In genomic region chr2:129735576-129735975, GRCh38 we compare ENCODE assay signal across 18 cellular contexts.
DNase-seq lines count a peak whose midpoint lies in the region; ATAC-seq, FAIRE-seq and TF ChIP-seq lines count a peak whose summit lies in the region.
"Had no signal": no experiment of that assay in that cellular context is flagged by ENCODE, and none has a peak within 500 bp of the region (broad histone marks: within the 10 kb centered on the region; RNA-seq: fewer than 3 reads in every experiment).

No MANE protein-coding gene starts in this region.

- TF ChIP-seq RAD21 in IMR-90 (IDR thresholded peaks at IDR 0.05; ENCODE audit: low read length): no peak

- no peak overlapping the region for H3K56ac ChIP-seq in IMR-90 (ENCODE audit: extremely low read depth, insufficient read depth, low read length)

- peak; percentile 7 for DNase-seq in activated CD8-positive, alpha-beta memory T cell treated with anti-CD3 and anti-CD28 coated beads, Interleukin-2, amount 10 ng/mL, durations not matched to agents 7 days and 5 days
- DNase-seq in activated CD8-positive, alpha-beta memory T cell treated with anti-CD3 and anti-CD28 coated beads, Interleukin-2, amount 50 U/mL, for 4 hours: no peak
- DNase-seq in IMR-90 (no peak), neuronal stem cell (ENCODE audit: low spot score) (no peak), brain microvascular endothelial cell (no peak), frontal cortex (ENCODE audit: low spot score in 2 of 2) (no peak), foreskin melanocyte (no peak)
- DNase-seq: AML-193; CD4-positive, alpha-beta memory T cell; DMS153; DMS79; GDM1; GOT3 had no signal

- H3K27me3 Mint-ChIP-seq in activated CD8-positive, alpha-beta memory T cell treated with anti-CD3 and anti-CD28 coated beads, Interleukin-2, amount 10 ng/mL, durations not matched to agents 7 days and 5 days: no peaks in the 10 kb centered on the region

- CTCF ChIA-PET in activated CD8-positive, alpha-beta memory T cell treated with anti-CD3 and anti-CD28 coated beads, Interleukin-2, amount 10 ng/mL, durations not matched to agents 7 days and 5 days (lab: Charles Lee): no interaction called here
- CTCF ChIA-PET in IMR-90 (lab: Yijun Ruan, JAX): no interaction called here

- H3K4me1 ChIP-seq in IMR-90 (ENCODE audit: control insufficient read depth, insufficient read depth, low read length): no peaks in the 10 kb centered on the region
- peaks cover 0 to 3% of the 10 kb centered on the region in 2 donors for H3K4me1 ChIP-seq in neuronal stem cell (ENCODE audit: control insufficient read depth in 2 of 2, insufficient read depth in 1 of 2, low read depth in 1 of 2, low read length in 2 of 2)
- H3K4me1 ChIP-seq: A549, HAP-1 had no signal

- H4K8ac ChIP-seq in IMR-90 (ENCODE audit: low read depth in 2 of 2, low read length in 2 of 2) (no peak overlapping the region), neuronal stem cell (ENCODE audit: low read depth, low read length) (peak overlapping the region; percentile 73)

- H4K91ac ChIP-seq in IMR-90 (ENCODE audit: insufficient read depth, low read depth, low read length) (no peak overlapping the region), neuronal stem cell (ENCODE audit: low read depth, low read length, poor library complexity) (no peak overlapping the region)

- H3K4me2 ChIP-seq in IMR-90 (ENCODE audit: low read depth, low read length) (no peak overlapping the region), neuronal stem cell (ENCODE audit: insufficient read depth, low read length, poor library complexity, severe bottlenecking) (no peak overlapping the region)
- H3K4me2 ChIP-seq: A549 had no signal

- H2AK5ac ChIP-seq in IMR-90 (ENCODE audit: low read depth, low read length) (no peak overlapping the region), neuronal stem cell (ENCODE audit: low read depth, low read length) (no peak overlapping the region)

- no peaks in the 10 kb centered on the region for H3K27me3 ChIP-seq in IMR-90 (ENCODE audit: control insufficient read depth, insufficient read depth, low read length)
- H3K27me3 ChIP-seq in neuronal stem cell (ENCODE audit: control insufficient read depth in 3 of 3, insufficient read depth in 3 of 3, low read depth in 1 of 3, low read length in 3 of 3): no peaks in the 10 kb centered on the region
- no peaks in the 10 kb centered on the region for H3K27me3 ChIP-seq in brain microvascular endothelial cell (replicated peaks)

- no TSS peak for BruUV-seq in IMR-90 (replicated peaks; lab: Mats Ljungman, UMichigan)

- no peaks in the 10 kb centered on the region for H3K9me1 ChIP-seq in IMR-90 (ENCODE audit: insufficient read depth, low read length)

- WGBS in IMR-90 (ENCODE audit: extremely low coverage in 2 of 2, insufficient read length in 1 of 2), 2 experiments: 75% methylated on average over 5 of the region's 6 CpGs; no CpG with 5 or more reads in 1 of the 2 experiments
- WGBS in neuronal stem cell (ENCODE audit: extremely low coverage in 2 of 2, insufficient read length in 2 of 2, insufficient replicate concordance in 1 of 2), 2 donors: no CpG with 5 or more reads among the region's 6 CpGs

- in situ Hi-C loops in IMR-90 (cut with MboI; ENCODE audit: low sequenced_read_pairs) (no loop called here), brain microvascular endothelial cell (cut with HindIII; ENCODE audit: low pct_ligation_motif_present, low sequenced_read_pairs) (no loop called here)

- H3K4ac ChIP-seq in IMR-90 (ENCODE audit: low read depth, low read length): no peak overlapping the region
- no peak overlapping the region for H3K4ac ChIP-seq in neuronal stem cell (ENCODE audit: low read length)

- H3K9me3 Mint-ChIP-seq in activated CD8-positive, alpha-beta memory T cell treated with anti-CD3 and anti-CD28 coated beads, Interleukin-2, amount 10 ng/mL, durations not matched to agents 7 days and 5 days (ENCODE audit: low read depth): no peaks in the 10 kb centered on the region

- H2AFZ ChIP-seq in IMR-90 (replicated peaks; ENCODE audit: low read length, poor library complexity) (peak overlapping the region; percentile 14), neuronal stem cell (ENCODE audit: low read length) (no peak overlapping the region)

- H2AK9ac ChIP-seq in IMR-90 (replicated peaks; ENCODE audit: low read depth, low read length, poor library complexity): no peak overlapping the region

- H3K79me1 ChIP-seq in IMR-90 (ENCODE audit: low read depth in 1 of 2, low read length in 2 of 2) (no peaks in the 10 kb centered on the region), neuronal stem cell (ENCODE audit: low read depth, low read length) (no peaks in the 10 kb centered on the region)

- FAIRE-seq in frontal cortex (lab: Jason Lieb, UNC): no peak
- FAIRE-seq: A549, K562 had no signal

- POLR2A ChIA-PET in IMR-90 (lab: Charles Lee; ENCODE audit: unreplicated experiment): no interaction called here

- no peaks in the 10 kb centered on the region for H3K4me1 Mint-ChIP-seq in activated CD8-positive, alpha-beta memory T cell treated with anti-CD3 and anti-CD28 coated beads, Interleukin-2, amount 10 ng/mL, durations not matched to agents 7 days and 5 days
- H3K4me1 Mint-ChIP-seq: CD14-positive monocyte; CD4-positive, alpha-beta memory T cell had no signal

- ATAC-seq in activated CD8-positive, alpha-beta memory T cell treated with anti-CD3 and anti-CD28 coated beads, Interleukin-2, amount 10 ng/mL, durations not matched to agents 7 days and 5 days: no peak
- no peak for ATAC-seq in IMR-90 (ENCODE audit: low read depth)
- ATAC-seq: A549, K562 had no signal

- H3K27ac Mint-ChIP-seq in activated CD8-positive, alpha-beta memory T cell treated with anti-CD3 and anti-CD28 coated beads, Interleukin-2, amount 10 ng/mL, durations not matched to agents 7 days and 5 days: no peak overlapping the region
- H3K27ac Mint-ChIP-seq: CD14-positive monocyte; CD4-positive, alpha-beta memory T cell had no signal

- intact Hi-C loops in IMR-90 (cut with micrococcal nuclease): no loop called here

- H2BK15ac ChIP-seq in IMR-90 (ENCODE audit: low read depth, low read length) (no peak overlapping the region), neuronal stem cell (ENCODE audit: low read length) (no peak overlapping the region)

- TF ChIP-seq POLR2A in IMR-90 (IDR thresholded peaks at IDR 0.05; ENCODE audit: low read depth, low read length): no peak

- H3K23ac ChIP-seq in IMR-90 (ENCODE audit: low read depth, low read length): no peak overlapping the region
- H3K23ac ChIP-seq in neuronal stem cell (ENCODE audit: low read depth, low read length, poor library complexity): peak overlapping the region; percentile 34

- H2BK12ac ChIP-seq in neuronal stem cell (ENCODE audit: low read length): no peak overlapping the region

- no peak overlapping the region for H3K9ac ChIP-seq in IMR-90 (ENCODE audit: low read depth, low read length)
- peak overlapping the region; percentile 73 for H3K9ac ChIP-seq in neuronal stem cell (ENCODE audit: low read depth, low read length, poor library complexity)

- H4K20me1 ChIP-seq in IMR-90 (ENCODE audit: insufficient read depth, low read length): no peaks in the 10 kb centered on the region; the same call in 1 of the 2 replicates

- no peak overlapping the region for H2BK120ac ChIP-seq in IMR-90 (ENCODE audit: low read depth, low read length)
- no peak overlapping the region for H2BK120ac ChIP-seq in neuronal stem cell (ENCODE audit: low read depth, low read length)

- H3K9me3 ChIP-seq in IMR-90 (ENCODE audit: control insufficient read depth, insufficient read depth, low read length) (peaks cover 34% of the 10 kb centered on the region), neuronal stem cell (replicated peaks in 1 of 2; ENCODE audit: control insufficient read depth in 2 of 2, insufficient read depth in 1 of 2, low read depth in 1 of 2, low read length in 2 of 2) (peaks cover 0 to 7% of the 10 kb centered on the region in 2 donors)
- H3K9me3 ChIP-seq: A549, HAP-1 had no signal

- H3K36me3 Mint-ChIP-seq in activated CD8-positive, alpha-beta memory T cell treated with anti-CD3 and anti-CD28 coated beads, Interleukin-2, amount 10 ng/mL, durations not matched to agents 7 days and 5 days: no peaks in the 10 kb centered on the region
- H3K36me3 Mint-ChIP-seq: CD14-positive monocyte; CD4-positive, alpha-beta memory T cell had no signal

- H4K5ac ChIP-seq in IMR-90 (ENCODE audit: low read depth, low read length): no peak overlapping the region

- H3K36me3 ChIP-seq in IMR-90 (ENCODE audit: control insufficient read depth, insufficient read depth, low read length) (no peaks in the 10 kb centered on the region), neuronal stem cell (replicated peaks in 1 of 2; ENCODE audit: control insufficient read depth in 2 of 2, insufficient read depth in 2 of 2, low read length in 2 of 2) (no peaks in the 10 kb centered on the region), brain microvascular endothelial cell (replicated peaks) (no peaks in the 10 kb centered on the region)
- H3K36me3 ChIP-seq: HAP-1 had no signal

- no peak overlapping the region for H3K18ac ChIP-seq in IMR-90 (ENCODE audit: low read depth, low read length)
- H3K18ac ChIP-seq in neuronal stem cell (ENCODE audit: low read length): no peak overlapping the region

- no peak overlapping the region for H2BK20ac ChIP-seq in IMR-90 (ENCODE audit: low read depth, low read length)

- H3K27ac ChIP-seq in IMR-90 (ENCODE audit: insufficient read depth, low read length): no peak overlapping the region
- no peak overlapping the region for H3K27ac ChIP-seq in neuronal stem cell (replicated peaks; ENCODE audit: low read length)
- H3K27ac ChIP-seq in brain microvascular endothelial cell: no peak overlapping the region
- H3K27ac ChIP-seq: 22Rv1, A549 had no signal

- TF ChIP-seq CTCF in IMR-90 (conservative IDR thresholded peaks at IDR 0.05; ENCODE audit: low read depth, low read length) (no peak), brain microvascular endothelial cell (IDR thresholded peaks at IDR 0.05; ENCODE audit: low read depth, low read length, missing control alignments) (no peak)

- H3K14ac ChIP-seq in IMR-90 (replicated peaks; ENCODE audit: low read depth, low read length) (no peak overlapping the region), neuronal stem cell (ENCODE audit: low read length) (no peak overlapping the region)

- dilution Hi-C loops in IMR-90 (cut with HindIII; ENCODE audit: low sequenced_read_pairs, unreplicated experiment): no loop called here

- H2BK5ac ChIP-seq in IMR-90 (ENCODE audit: low read depth, low read length, poor library complexity, severe bottlenecking) (peak overlapping the region; percentile 13), neuronal stem cell (ENCODE audit: low read length) (no peak overlapping the region)

- H3K4me3 Mint-ChIP-seq in activated CD8-positive, alpha-beta memory T cell treated with anti-CD3 and anti-CD28 coated beads, Interleukin-2, amount 10 ng/mL, durations not matched to agents 7 days and 5 days: no peak overlapping the region
- H3K4me3 Mint-ChIP-seq: CD14-positive monocyte; CD4-positive, alpha-beta memory T cell had no signal

- H3K4me3 ChIP-seq in IMR-90 (ENCODE audit: insufficient read depth, low read depth, low read length): no peak overlapping the region
- H3K4me3 ChIP-seq in neuronal stem cell (ENCODE audit: low read length in 2 of 2): peak overlapping the region in 1 of 2 donors; percentile 42
- no peak overlapping the region for H3K4me3 ChIP-seq in brain microvascular endothelial cell (ENCODE audit: low read depth, low read length)
- H3K4me3 ChIP-seq: A549, HAP-1, K562 had no signal

TF ChIP-seq in IMR-90, 13 proteins besides CTCF, POLR2A, EP300 and RAD21 (continues in another document):
- no peak for TF ChIP-seq MAFK (IDR thresholded peaks at IDR 0.05; ENCODE audit: low read depth, low read length)
- TF ChIP-seq BHLHE40 (IDR thresholded peaks at IDR 0.05; ENCODE audit: low read depth, low read length): no peak
